Comparison of ENCODE assay signal across 13 cellular contexts in the genomic region with DNA sequence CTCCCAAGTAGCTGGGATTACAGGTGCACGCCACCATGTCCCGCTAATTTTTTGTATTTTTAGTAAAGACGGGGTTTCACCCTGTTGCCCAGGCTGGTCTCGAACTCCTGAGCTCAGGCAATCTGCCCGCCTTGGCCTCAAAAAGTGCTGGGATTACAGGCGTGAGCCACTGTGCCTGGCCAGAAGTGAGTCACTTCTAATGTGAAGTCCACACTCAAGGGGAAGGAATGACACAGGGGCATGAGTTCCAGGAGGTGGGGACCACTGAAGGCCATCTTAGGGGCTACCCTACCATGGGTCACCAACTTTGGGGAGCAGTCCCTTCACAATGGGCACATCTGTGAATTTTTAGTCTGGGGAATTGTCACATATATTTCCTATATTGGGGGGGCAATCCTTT. TPM values are rescaled to one million over a fixed set of nuclear protein-coding genes. Genes with fewer than 3 reads are reported as not detected.
"Had no signal": no experiment of that assay in that cellular context is flagged by ENCODE, and none has a peak within 500 bp of the region (broad histone marks: within the 10 kb centered on the region; RNA-seq: fewer than 3 reads in every experiment).

No MANE protein-coding gene starts in this region.

RNA-seq across cellular contexts. Expression of gene LRRC71, which starts 6.3 kb away (rescaled TPM):
- total RNA-seq: activated CD4-positive, alpha-beta memory T cell treated with anti-CD3 and anti-CD28 coated beads for 36 hours; activated CD4-positive, alpha-beta T cell treated with anti-CD3 and anti-CD28 coated beads, Interleukin-2, amount 10 ng/mL, durations not matched to agents 24 days and 14 days; activated CD8-positive, alpha-beta memory T cell treated with anti-CD3 and anti-CD28 coated beads for 36 hours; activated naive CD8-positive, alpha-beta T cell treated with anti-CD3 and anti-CD28 coated beads, Interleukin-2, amount 10 ng/mL, durations not matched to agents 7 days and 5 days; activated T-helper 1 cell treated with anti-CD3 and anti-CD28 coated beads, Interleukin-12 subunit alpha, Interleukin-12 subunit beta, Interleukin-2, Interleukin-4 antibody, amounts not matched to agents 30 ng/mL and 10 ng/mL and 1 ng/mL, durations not matched to agents 14 hours and 24 hours and 36 hours; ascending aorta; colonic mucosa; fibroblast of lung; left lobe of liver; naive thymus-derived CD8-positive, alpha-beta T cell; neural crest cell; right atrium auricular region; smooth muscle cell had no signal
- polyA plus RNA-seq: naive thymus-derived CD8-positive, alpha-beta T cell; smooth muscle cell had no signal

RNA-seq across cellular contexts. Expression of gene PEAR1, which starts 33.2 kb away (rescaled TPM):
- total RNA-seq: activated CD4-positive, alpha-beta memory T cell treated with anti-CD3 and anti-CD28 coated beads for 36 hours had no signal
- polyA plus RNA-seq: naive thymus-derived CD8-positive, alpha-beta T cell had no signal
